ENCODE assay signal across 8 cellular contexts in genomic region chr10:118046491-118047362, GRCh38. TPM values are rescaled to one million over a fixed set of nuclear protein-coding genes. Genes with fewer than 3 reads are reported as not detected.
DNase-seq lines count a peak whose midpoint lies in the region; ATAC-seq and TF ChIP-seq lines count a peak whose summit lies in the region.

A gene with protein sequence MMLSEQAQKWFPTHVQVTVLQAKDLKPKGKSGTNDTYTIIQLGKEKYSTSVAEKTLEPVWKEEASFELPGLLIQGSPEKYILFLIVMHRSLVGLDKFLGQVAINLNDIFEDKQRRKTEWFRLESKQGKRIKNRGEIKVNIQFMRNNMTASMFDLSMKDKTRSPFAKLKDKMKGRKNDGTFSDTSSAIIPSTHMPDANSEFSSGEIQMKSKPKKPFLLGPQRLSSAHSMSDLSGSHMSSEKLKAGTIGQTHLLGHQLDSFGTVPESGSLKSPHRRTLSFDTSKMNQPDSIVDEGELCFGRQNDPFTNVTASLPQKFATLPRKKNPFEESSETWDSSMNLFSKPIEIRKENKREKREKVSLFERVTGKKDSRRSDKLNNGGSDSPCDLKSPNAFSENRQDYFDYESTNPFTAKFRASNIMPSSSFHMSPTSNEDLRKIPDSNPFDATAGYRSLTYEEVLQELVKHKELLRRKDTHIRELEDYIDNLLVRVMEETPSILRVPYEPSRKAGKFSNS (minus strand): TSS chr10:118046941. CDS start chr10:118046163, 778 bp downstream.

- peak within 1 kb of the TSS; percentile 86 to 96 (median 91) for H3K4me3 ChIP-seq in Peyer's patch

- H3K36me3 Mint-ChIP-seq in activated T-helper 17 cell treated with anti-CD3 and anti-CD28 coated beads, Interleukin-2, amount 50 U/mL, for 72 hours (ENCODE audit: low read depth) = no peaks in the 10 kb centered on the region
- no peaks in the 10 kb centered on the region for H3K36me3 Mint-ChIP-seq in natural killer cell treated with Interleukin-12 subunit alpha and Interleukin-12 subunit beta and Interleukin-15 and Interleukin-18, amount 100 ng/mL, for 72 hours

- no peaks in the 10 kb centered on the region for H3K9me3 ChIP-seq in Peyer's patch

- peak within 1 kb of the TSS; percentile 82 to 97 (median 88) for H3K27ac ChIP-seq in Peyer's patch

- H3K36me3 ChIP-seq in Peyer's patch = no peaks in the 10 kb centered on the region

- peaks cover 4% of the 10 kb centered on the region for H3K4me1 Mint-ChIP-seq in activated T-helper 17 cell treated with anti-CD3 and anti-CD28 coated beads, Interleukin-2, amount 50 U/mL, for 72 hours
- H3K4me1 Mint-ChIP-seq in natural killer cell treated with Interleukin-12 subunit alpha and Interleukin-12 subunit beta and Interleukin-15 and Interleukin-18, amount 100 ng/mL, for 72 hours (ENCODE audit: low read depth in 2 of 2) = peaks cover 16 to 20% of the 10 kb centered on the region in 2 donors

- no peaks in the 10 kb centered on the region for H3K27me3 Mint-ChIP-seq in activated T-helper 17 cell treated with anti-CD3 and anti-CD28 coated beads, Interleukin-2, amount 50 U/mL, for 72 hours
- no peaks in the 10 kb centered on the region for H3K27me3 Mint-ChIP-seq in natural killer cell treated with Interleukin-12 subunit alpha and Interleukin-12 subunit beta and Interleukin-15 and Interleukin-18, amount 100 ng/mL, for 72 hours

- peak within 1 kb of the TSS; percentile 90 for H3K27ac Mint-ChIP-seq in activated T-helper 17 cell treated with anti-CD3 and anti-CD28 coated beads, Interleukin-2, amount 50 U/mL, for 72 hours
- peak within 1 kb of the TSS; percentile 31 to 76 for H3K27ac Mint-ChIP-seq in natural killer cell treated with Interleukin-12 subunit alpha and Interleukin-12 subunit beta and Interleukin-15 and Interleukin-18, amount 100 ng/mL, for 72 hours

- no peaks in the 10 kb centered on the region for H3K27me3 ChIP-seq in Peyer's patch

- peak in 3 of 6 experiments; percentile 16 to 31 (median 22) for TF ChIP-seq CTCF in Peyer's patch (IDR thresholded peaks at IDR 0.05)

- H3K4me1 ChIP-seq in Peyer's patch = peaks cover 0 to 19% (median 6%) of the 10 kb centered on the region in 4 donors

- peak in 1 of 2 donors; percentile 61 for TF ChIP-seq POLR2A in Peyer's patch (IDR thresholded peaks at IDR 0.05)

- DNase-seq in Daoy (ENCODE audit: low read depth) = peak; percentile 94
- DNase-seq in KG1 (lab: John Stamatoyannopoulos, UW) = peak; percentile 53
- DNase-seq in Peyer's patch = peak; percentile 98 to 99 (median 99)
- peak; percentile 84 for DNase-seq in fibroblast of peridontal ligament (ENCODE audit: extremely low read depth)
- peak; percentile 97 for DNase-seq in natural killer cell treated with Interleukin-12 subunit alpha and Interleukin-12 subunit beta and Interleukin-15 and Interleukin-18, amount 100 ng/mL, for 72 hours (ENCODE audit: low spot score)
- peak; percentile 93 for DNase-seq in stimulated activated naive CD4-positive, alpha-beta T cell treated with Interleukin-2 at 50 U/mL for 16 hours (lab: John Stamatoyannopoulos, UW)

- no peaks in the 10 kb centered on the region for H3K9me3 Mint-ChIP-seq in activated T-helper 17 cell treated with anti-CD3 and anti-CD28 coated beads, Interleukin-2, amount 50 U/mL, for 72 hours
- H3K9me3 Mint-ChIP-seq in natural killer cell treated with Interleukin-12 subunit alpha and Interleukin-12 subunit beta and Interleukin-15 and Interleukin-18, amount 100 ng/mL, for 72 hours = no peaks in the 10 kb centered on the region

- H3K4me3 Mint-ChIP-seq in activated T-helper 17 cell treated with anti-CD3 and anti-CD28 coated beads, Interleukin-2, amount 50 U/mL, for 72 hours = peak within 1 kb of the TSS; percentile 91
- peak within 1 kb of the TSS; percentile 82 for H3K4me3 Mint-ChIP-seq in natural killer cell treated with Interleukin-12 subunit alpha and Interleukin-12 subunit beta and Interleukin-15 and Interleukin-18, amount 100 ng/mL, for 72 hours

- ATAC-seq in GM21737 (IDR thresholded peaks at IDR 0.05; ENCODE audit: unreplicated experiment) = peak; percentile 95
- ATAC-seq in activated T-helper 17 cell treated with anti-CD3 and anti-CD28 coated beads, Interleukin-2, amount 50 U/mL, for 72 hours (replicated peaks) = peak; percentile 95
- ATAC-seq in natural killer cell treated with Interleukin-12 subunit alpha and Interleukin-12 subunit beta and Interleukin-15 and Interleukin-18, amount 100 ng/mL, for 72 hours = peak; percentile 97 to 98

RNA-seq across cellular contexts. Expression of the gene that starts here (rescaled TPM):
- 9.6 and 14.6 TPM in 2 replicates for total RNA-seq in Daoy (2014; rRNA removed; shearing (Covaris generic))
- total RNA-seq in Peyer's patch = 10 to 100 TPM in 3 of 4 donors, 1 to 10 TPM in 1; 7.4 to 42.9 (median 16.2) TPM
- 10 to 100 TPM in 1 of 2 donors, 1 to 10 TPM in 1; 9.4 to 12.6 TPM for total RNA-seq in activated T-helper 17 cell treated with anti-CD3 and anti-CD28 coated beads, Interleukin-2, amount 50 U/mL, for 72 hours
- total RNA-seq in natural killer cell treated with Interleukin-12 subunit alpha and Interleukin-12 subunit beta and Interleukin-15 and Interleukin-18, amount 100 ng/mL, for 72 hours = 10 to 100 TPM; 10.7 to 20.1 TPM

Comparison
In these comparisons a context has a peak if more than half of its experiments do, and no peak if none do; other contexts are left out.
1. Peak in every context shown above with its lines: DNase-seq, ATAC-seq, H3K4me3 ChIP-seq and H3K27ac ChIP-seq.